Comparison of ENCODE assay signal across 18 cellular contexts in genomic region chr3:29436612-29437313, GRCh38.
"Had no signal": no experiment of that assay in that cellular context is flagged by ENCODE, and none has a peak within 500 bp of the region (broad histone marks: within the 10 kb centered on the region; RNA-seq: fewer than 3 reads in every experiment).

No MANE protein-coding gene starts in this region.

- H3K4me3 Mint-ChIP-seq: activated naive CD8-positive, alpha-beta T cell treated with anti-CD3 and anti-CD28 coated beads for 36 hours; naive thymus-derived CD8-positive, alpha-beta T cell; type B pancreatic cell had no signal

- FAIRE-seq: colon had no signal

- ATAC-seq: mucosa of descending colon; naive thymus-derived CD8-positive, alpha-beta T cell had no signal

- H3K36me3 Mint-ChIP-seq: activated naive CD8-positive, alpha-beta T cell treated with anti-CD3 and anti-CD28 coated beads for 36 hours; naive thymus-derived CD8-positive, alpha-beta T cell had no signal

- H3K9me3 ChIP-seq: breast epithelium, esophagus squamous epithelium, mucosa of descending colon, neutrophil, spleen had no signal

- DNase-seq: activated CD4-positive, alpha-beta T cell treated with anti-CD3 and anti-CD28 coated beads for 1 hour; activated CD4-positive, alpha-beta T cell treated with anti-CD3 and anti-CD28 coated beads, Interleukin-2, amount 50 U/mL, for 48 hours; activated gamma-delta T cell treated with Interleukin-2 at 50 U/mL for 16 hours; activated naive CD8-positive, alpha-beta T cell treated with anti-CD3 and anti-CD28 coated beads for 36 hours; activated T-cell treated with anti-CD3 and anti-CD28 coated beads, Interleukin-2, amount 50 U/mL, for 48 hours; anterior cingulate cortex; esophagus squamous epithelium; hippocampal formation; mucosa of descending colon; naive thymus-derived CD8-positive, alpha-beta T cell; right cardiac atrium; spleen; stimulated activated CD4-positive, alpha-beta T cell treated with anti-CD3 and anti-CD28 coated beads, Interleukin-1b, Interleukin-23, amount 100 ng/mL, for 48 hours; stimulated activated naive CD4-positive, alpha-beta T cell had no signal

- H3K4me1 ChIP-seq: breast epithelium had no signal

- H3K27ac ChIP-seq: neutrophil, spleen had no signal

- H3K27me3 Mint-ChIP-seq: type B pancreatic cell had no signal

- H3K27me3 ChIP-seq: breast epithelium, esophagus squamous epithelium, spleen had no signal

- H3K27ac Mint-ChIP-seq: activated naive CD8-positive, alpha-beta T cell treated with anti-CD3 and anti-CD28 coated beads for 36 hours; naive thymus-derived CD8-positive, alpha-beta T cell; type B pancreatic cell had no signal

- H3K4me3 ChIP-seq: breast epithelium, esophagus squamous epithelium, mucosa of descending colon, spleen had no signal

- H3K9me3 Mint-ChIP-seq: activated naive CD8-positive, alpha-beta T cell treated with anti-CD3 and anti-CD28 coated beads for 36 hours; naive thymus-derived CD8-positive, alpha-beta T cell had no signal

- H3K36me3 ChIP-seq: breast epithelium, esophagus squamous epithelium, neutrophil had no signal
